1 cellular context compared by ENCODE assay signal in the genomic region with DNA sequence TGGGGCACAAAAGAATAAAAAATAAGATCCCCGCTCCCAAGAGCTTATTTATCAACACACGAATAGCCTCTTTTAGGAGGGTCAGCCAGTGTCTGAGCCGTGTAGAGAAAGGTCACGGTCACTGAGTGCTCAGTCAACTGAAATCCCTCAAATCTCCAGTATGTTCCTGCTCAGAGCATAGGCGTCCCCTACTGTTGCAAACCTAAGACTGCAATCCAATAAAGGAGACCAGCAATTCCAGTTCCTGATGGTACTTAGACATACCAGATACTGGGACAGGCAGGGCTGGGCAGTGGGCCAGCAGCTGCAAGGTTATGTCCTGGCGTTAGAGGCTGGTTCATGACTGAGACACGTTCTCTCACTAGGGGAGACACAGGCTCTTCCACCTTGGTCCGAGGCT.
TF ChIP-seq lines count a peak whose summit lies in the region.

No MANE protein-coding gene starts in this region.

TF ChIP-seq in WTC11, 78 proteins besides CTCF, POLR2A, EP300 and RAD21 (continued from another document):
- TF ChIP-seq, protein P1, sequence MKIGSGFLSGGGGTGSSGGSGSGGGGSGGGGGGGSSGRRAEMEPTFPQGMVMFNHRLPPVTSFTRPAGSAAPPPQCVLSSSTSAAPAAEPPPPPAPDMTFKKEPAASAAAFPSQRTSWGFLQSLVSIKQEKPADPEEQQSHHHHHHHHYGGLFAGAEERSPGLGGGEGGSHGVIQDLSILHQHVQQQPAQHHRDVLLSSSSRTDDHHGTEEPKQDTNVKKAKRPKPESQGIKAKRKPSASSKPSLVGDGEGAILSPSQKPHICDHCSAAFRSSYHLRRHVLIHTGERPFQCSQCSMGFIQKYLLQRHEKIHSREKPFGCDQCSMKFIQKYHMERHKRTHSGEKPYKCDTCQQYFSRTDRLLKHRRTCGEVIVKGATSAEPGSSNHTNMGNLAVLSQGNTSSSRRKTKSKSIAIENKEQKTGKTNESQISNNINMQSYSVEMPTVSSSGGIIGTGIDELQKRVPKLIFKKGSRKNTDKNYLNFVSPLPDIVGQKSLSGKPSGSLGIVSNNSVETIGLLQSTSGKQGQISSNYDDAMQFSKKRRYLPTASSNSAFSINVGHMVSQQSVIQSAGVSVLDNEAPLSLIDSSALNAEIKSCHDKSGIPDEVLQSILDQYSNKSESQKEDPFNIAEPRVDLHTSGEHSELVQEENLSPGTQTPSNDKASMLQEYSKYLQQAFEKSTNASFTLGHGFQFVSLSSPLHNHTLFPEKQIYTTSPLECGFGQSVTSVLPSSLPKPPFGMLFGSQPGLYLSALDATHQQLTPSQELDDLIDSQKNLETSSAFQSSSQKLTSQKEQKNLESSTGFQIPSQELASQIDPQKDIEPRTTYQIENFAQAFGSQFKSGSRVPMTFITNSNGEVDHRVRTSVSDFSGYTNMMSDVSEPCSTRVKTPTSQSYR (CRISPR knock-in tag; IDR thresholded peaks at IDR 0.05) = no peak
- TF ChIP-seq ZNF121 (CRISPR knock-in tag; IDR thresholded peaks at IDR 0.05) = no peak
- no peak for TF ChIP-seq ETV6 (CRISPR knock-in tag; IDR thresholded peaks at IDR 0.05)
- TF ChIP-seq, protein P2, sequence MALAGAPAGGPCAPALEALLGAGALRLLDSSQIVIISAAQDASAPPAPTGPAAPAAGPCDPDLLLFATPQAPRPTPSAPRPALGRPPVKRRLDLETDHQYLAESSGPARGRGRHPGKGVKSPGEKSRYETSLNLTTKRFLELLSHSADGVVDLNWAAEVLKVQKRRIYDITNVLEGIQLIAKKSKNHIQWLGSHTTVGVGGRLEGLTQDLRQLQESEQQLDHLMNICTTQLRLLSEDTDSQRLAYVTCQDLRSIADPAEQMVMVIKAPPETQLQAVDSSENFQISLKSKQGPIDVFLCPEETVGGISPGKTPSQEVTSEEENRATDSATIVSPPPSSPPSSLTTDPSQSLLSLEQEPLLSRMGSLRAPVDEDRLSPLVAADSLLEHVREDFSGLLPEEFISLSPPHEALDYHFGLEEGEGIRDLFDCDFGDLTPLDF (CRISPR knock-in tag; IDR thresholded peaks at IDR 0.05) = no peak
- TF ChIP-seq, protein P3, sequence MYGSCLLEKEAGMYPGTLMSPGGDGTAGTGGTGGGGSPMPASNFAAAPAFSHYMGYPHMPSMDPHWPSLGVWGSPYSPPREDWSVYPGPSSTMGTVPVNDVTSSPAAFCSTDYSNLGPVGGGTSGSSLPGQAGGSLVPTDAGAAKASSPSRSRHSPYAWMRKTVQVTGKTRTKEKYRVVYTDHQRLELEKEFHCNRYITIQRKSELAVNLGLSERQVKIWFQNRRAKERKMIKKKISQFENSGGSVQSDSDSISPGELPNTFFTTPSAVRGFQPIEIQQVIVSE (CRISPR knock-in tag; IDR thresholded peaks at IDR 0.05; ENCODE audit: borderline replicate concordance) = no peak
- no peak for TF ChIP-seq ZNF232 (CRISPR knock-in tag; IDR thresholded peaks at IDR 0.05)
- TF ChIP-seq SMAD3 (CRISPR knock-in tag; IDR thresholded peaks at IDR 0.05; ENCODE audit: borderline replicate concordance) = no peak
- no peak for TF ChIP-seq ATF1 (CRISPR knock-in tag; IDR thresholded peaks at IDR 0.05)
- TF ChIP-seq ZNF425 (CRISPR knock-in tag; conservative IDR thresholded peaks at IDR 0.05) = no peak
